1 cellular context compared by ENCODE assay signal in genomic region chr10:121800831-121801230, GRCh38.
TF ChIP-seq lines count a peak whose summit lies in the region.

No MANE protein-coding gene starts in this region.

TF ChIP-seq in HEK293, 187 proteins besides CTCF, POLR2A, EP300 and RAD21 (continued from another document):
- TF ChIP-seq PRDM6 (tag by site-specific recombination; IDR thresholded peaks at IDR 0.05) (peak; percentile 94), SCRT1 (tag by site-specific recombination; IDR thresholded peaks at IDR 0.05; ENCODE audit: borderline replicate concordance) (peak; percentile 41; the same call in 1 of the 2 replicates), PRDM1 (tag by site-specific recombination; IDR thresholded peaks at IDR 0.05) (no peak), MZF1 (tag by site-specific recombination; IDR thresholded peaks at IDR 0.05; ENCODE audit: borderline replicate concordance) (peak; percentile 73; the same call in 1 of the 2 replicates), ZNF580 (tag by site-specific recombination; IDR thresholded peaks at IDR 0.05) (peak; percentile 57; the same call in 1 of the 2 replicates), ZNF785 (tag by site-specific recombination; IDR thresholded peaks at IDR 0.05) (no peak), ZNF76 (tag by site-specific recombination; IDR thresholded peaks at IDR 0.05; ENCODE audit: borderline replicate concordance, low read depth) (no peak), ZNF629 (tag by site-specific recombination; IDR thresholded peaks at IDR 0.05) (0 out of 2 replicates have a peak, but pooled peaks have one; percentile 24), ZSCAN5A (tag by site-specific recombination; IDR thresholded peaks at IDR 0.05) (no peak), HOXC10 (CRISPR knock-in tag; IDR thresholded peaks at IDR 0.05) (no peak), ZBTB17 (tag by site-specific recombination; IDR thresholded peaks at IDR 0.05) (peak; percentile 28; the same call in 1 of the 2 replicates), ZFP3 (tag by site-specific recombination; IDR thresholded peaks at IDR 0.05; ENCODE audit: low read depth) (no peak), ZNF843 (tag by site-specific recombination; IDR thresholded peaks at IDR 0.05) (peak; percentile 82), GLIS1 (tag by site-specific recombination; IDR thresholded peaks at IDR 0.05) (no peak), SP7 (tag by site-specific recombination; IDR thresholded peaks at IDR 0.05) (no peak), ZNF423 (tag by site-specific recombination; IDR thresholded peaks at IDR 0.05) (0 out of 2 replicates have a peak, but pooled peaks have one; percentile 23), SETDB1 (IDR thresholded peaks at IDR 0.05; ENCODE audit: insufficient read length, low read length) (no peak), ZBTB20 (tag by site-specific recombination; IDR thresholded peaks at IDR 0.05) (peak; percentile 81)
